3 cellular contexts compared by ENCODE assay signal in genomic region chr11:15300282-15300681, GRCh38.
"Had no signal": no experiment of that assay in that cellular context is flagged by ENCODE, and none has a peak within 500 bp of the region (broad histone marks: within the 10 kb centered on the region; RNA-seq: fewer than 3 reads in every experiment).

No MANE protein-coding gene starts in this region.

- H3K4me3 ChIP-seq: GM12878 had no signal

- DNase-seq: GDM1, GF-D8 had no signal
